ENCODE assay signal across 1 cellular context in the genomic region with DNA sequence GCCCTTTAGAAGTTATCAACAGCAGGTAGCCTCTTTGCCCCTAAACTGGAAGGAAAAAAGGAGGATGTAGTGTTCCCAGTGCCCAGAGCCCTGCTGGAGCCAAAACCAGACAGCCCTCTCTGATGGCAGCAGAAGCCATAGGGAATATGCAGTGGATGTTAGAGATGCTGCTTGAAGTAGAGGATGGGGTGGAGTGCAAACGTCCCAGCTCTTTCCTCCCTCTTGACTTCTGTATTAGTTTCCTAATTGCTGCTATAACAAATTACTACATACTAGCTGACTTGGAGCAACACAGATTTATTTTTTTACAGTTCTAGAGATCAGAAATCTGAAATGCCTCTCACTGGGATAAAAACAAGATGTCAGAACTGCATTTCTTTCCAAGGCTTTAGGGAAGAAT.
TF ChIP-seq lines count a peak whose summit lies in the region.

No MANE protein-coding gene starts in this region.

TF ChIP-seq in GM23338, 12 proteins besides CTCF, POLR2A, EP300 and RAD21 (continued from another document):
- TF ChIP-seq STAT1 (IDR thresholded peaks at IDR 0.05; ENCODE audit: unreplicated experiment): no peak
- no peak for TF ChIP-seq EZH2phosphoT487 (IDR thresholded peaks at IDR 0.05; ENCODE audit: unreplicated experiment)
- TF ChIP-seq CREB1 (CRISPR knock-in tag; IDR thresholded peaks at IDR 0.05; ENCODE audit: low read depth): no peak
